ENCODE assay signal across 9 cellular contexts in the genomic region with DNA sequence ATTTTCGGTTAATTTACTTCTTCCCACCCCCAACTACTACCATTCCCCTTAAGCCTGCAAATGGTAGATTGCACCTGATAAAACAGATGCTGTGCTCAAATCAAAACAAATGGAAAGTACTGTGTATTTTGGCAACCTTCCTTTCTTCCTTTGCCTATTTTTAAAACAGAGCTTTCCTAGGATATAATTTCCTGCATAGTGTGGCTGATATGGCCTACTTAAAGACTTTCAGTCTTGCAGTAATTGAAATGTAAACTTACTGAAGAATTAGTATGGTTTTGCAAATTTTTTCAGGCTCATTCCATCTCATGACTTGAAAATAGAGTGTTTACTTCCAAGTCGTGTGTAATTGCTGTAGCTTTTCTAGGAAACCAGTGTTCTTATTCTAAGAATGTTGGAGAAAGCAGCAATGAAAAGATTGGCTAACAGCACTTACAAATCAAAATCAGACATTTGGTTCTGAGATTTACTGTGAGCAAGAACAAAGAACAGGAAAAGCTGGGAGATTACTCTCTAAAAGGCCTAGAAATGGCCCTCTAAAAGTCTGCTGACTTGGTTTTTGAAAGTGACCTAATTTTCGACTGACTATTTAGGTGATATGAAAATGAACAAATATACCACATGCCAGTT. TPM values are rescaled to one million over a fixed set of nuclear protein-coding genes. Genes with fewer than 3 reads are reported as not detected.
DNase-seq lines count a peak whose midpoint lies in the region; ATAC-seq, FAIRE-seq and TF ChIP-seq lines count a peak whose summit lies in the region.
"Had no signal": no experiment of that assay in that cellular context is flagged by ENCODE, and none has a peak within 500 bp of the region (broad histone marks: within the 10 kb centered on the region; RNA-seq: fewer than 3 reads in every experiment).

No MANE protein-coding gene starts in this region.

- no peaks in the 10 kb centered on the region for H3K23me2 ChIP-seq in H1 (ENCODE audit: low read depth, low read length)

- H3K79me1 ChIP-seq in H1 (ENCODE audit: low read depth, low read length): no peaks in the 10 kb centered on the region; the same call in 1 of the 2 replicates

- H4K5ac ChIP-seq in H1 (ENCODE audit: insufficient read length, low read depth, low read length): peak overlapping the region; percentile 68

- H3K4me3 ChIP-seq in H1 (ENCODE audit: extremely low read depth in 1 of 4, insufficient read depth in 2 of 4, low read depth in 3 of 4, low read length in 4 of 4) (0 out of 8 replicates have a peak overlapping the region, but pooled peaks of 1 of the 4 experiments have one; percentile 12), osteoblast (ENCODE audit: insufficient read depth, low read length) (no peak overlapping the region)
- H3K4me3 ChIP-seq: lung had no signal

- TF ChIP-seq CTCF in H1 (IDR thresholded peaks at IDR 0.05; ENCODE audit: control extremely low read depth in 1 of 3, insufficient read depth in 1 of 3, low read depth in 1 of 3, low read length in 3 of 3): no peak
- no peak for TF ChIP-seq CTCF in osteoblast (IDR thresholded peaks at IDR 0.05; ENCODE audit: extremely low read depth, low read depth, low read length)

- H3K9me3 ChIP-seq in H1 (ENCODE audit: insufficient read depth in 2 of 2, low read depth in 1 of 2, low read length in 1 of 2) (no peaks in the 10 kb centered on the region), osteoblast (ENCODE audit: low read depth, low read length) (no peaks in the 10 kb centered on the region)

- H4K91ac ChIP-seq in H1 (replicated peaks; ENCODE audit: insufficient read length, low read length): no peak overlapping the region

- no peak overlapping the region for H3K9ac ChIP-seq in H1 (replicated peaks in 1 of 4; ENCODE audit: extremely low read depth in 1 of 4, low read depth in 3 of 4, low read length in 3 of 4)

- H3K79me2 ChIP-seq in H1 (ENCODE audit: control insufficient read depth in 1 of 2, insufficient read depth in 2 of 2, low read length in 2 of 2): no peaks in the 10 kb centered on the region
- peaks cover 10% of the 10 kb centered on the region for H3K79me2 ChIP-seq in osteoblast (ENCODE audit: insufficient read depth, low read length)

- H4K8ac ChIP-seq in H1 (ENCODE audit: extremely low read depth, insufficient read depth, low read length): no peak overlapping the region

- H3K56ac ChIP-seq in H1 (replicated peaks; ENCODE audit: insufficient read length, low read depth, low read length): no peak overlapping the region

- no peak overlapping the region for H3K23ac ChIP-seq in H1 (ENCODE audit: insufficient read length)

- H3K4me2 ChIP-seq in H1 (ENCODE audit: insufficient read depth in 1 of 2, low read depth in 2 of 2, low read length in 2 of 2) (peak overlapping the region in 1 of 2 experiments; percentile 15; a peak in 2 of 4 replicates), osteoblast (ENCODE audit: insufficient read depth, low read length) (peak overlapping the region; percentile 52)

- ATAC-seq in GM19351 (IDR thresholded peaks at IDR 0.05; ENCODE audit: unreplicated experiment): peak; percentile 76

- H2BK15ac ChIP-seq in H1 (ENCODE audit: low read length): no peak overlapping the region

- H3K18ac ChIP-seq in H1 (ENCODE audit: extremely low read depth, low read length): no peak overlapping the region

- H4K20me1 ChIP-seq in H1 (replicated peaks in 1 of 2; ENCODE audit: control insufficient read depth in 1 of 2, insufficient read depth in 2 of 2, low read length in 2 of 2): no peaks in the 10 kb centered on the region
- H4K20me1 ChIP-seq in osteoblast (ENCODE audit: insufficient read depth, low read length): peaks cover 3% of the 10 kb centered on the region

- H3K27me3 ChIP-seq in H1 (replicated peaks in 1 of 4; ENCODE audit: control insufficient read depth in 3 of 4, extremely low read depth in 1 of 4, insufficient read depth in 3 of 4, low read length in 3 of 4): no peaks in the 10 kb centered on the region
- no peaks in the 10 kb centered on the region for H3K27me3 ChIP-seq in osteoblast (ENCODE audit: insufficient read depth, low read length)

- H3K27ac ChIP-seq in H1 (ENCODE audit: low read depth, low read length): no peak overlapping the region
- H3K27ac ChIP-seq in osteoblast (ENCODE audit: low read depth, low read length): peak overlapping the region; percentile 49

- H2AFZ ChIP-seq in H1 (ENCODE audit: low read length): no peak overlapping the region
- peak overlapping the region; percentile 8 for H2AFZ ChIP-seq in osteoblast (ENCODE audit: low read length)

- peaks cover 0 to 3% (median under 1%) of the 10 kb centered on the region in 4 experiments; a peak in 2 of 7 replicates for H3K4me1 ChIP-seq in H1 (replicated peaks in 1 of 4; ENCODE audit: control insufficient read depth in 3 of 4, insufficient read depth in 4 of 4, low read length in 3 of 4)
- H3K4me1 ChIP-seq in osteoblast (ENCODE audit: insufficient read depth, low read length): peaks cover 12% of the 10 kb centered on the region

- TF ChIP-seq RAD21 in H1 (IDR thresholded peaks at IDR 0.05 in 1 of 2, conservative IDR thresholded peaks at IDR 0.05 in 1 of 2; ENCODE audit: low read depth in 2 of 2, low read length in 2 of 2): no peak

- H2BK12ac ChIP-seq in H1 (ENCODE audit: low read depth, low read length): no peak overlapping the region

- TF ChIP-seq EP300 in H1 (IDR thresholded peaks at IDR 0.05; ENCODE audit: borderline replicate concordance in 1 of 2, low read depth in 2 of 2, low read length in 2 of 2): no peak

- H2BK5ac ChIP-seq in H1 (ENCODE audit: low read depth, low read length): no peak overlapping the region

- peaks cover 0 to 8% (median 0%) of the 10 kb centered on the region in 4 experiments; a peak in 2 of 8 replicates for H3K36me3 ChIP-seq in H1 (ENCODE audit: control insufficient read depth in 2 of 4, insufficient read depth in 4 of 4, low read length in 3 of 4)
- H3K36me3 ChIP-seq in osteoblast (ENCODE audit: insufficient read depth, low read length): no peaks in the 10 kb centered on the region

- H2AK5ac ChIP-seq in H1 (ENCODE audit: low read depth, low read length): no peak overlapping the region

- POLR2A ChIA-PET in H1 (lab: Charles Lee; ENCODE audit: partially characterized antibody): interaction anchor here (0.9 kb wide), 1 partner anchor 13 kb away, joined by 3 read pairs; no protein-coding TSS in a partner anchor

- FAIRE-seq in H1 (lab: Jason Lieb, UNC): peak; percentile 57

- 47% methylated on average over 3 of the region's 3 CpGs; no CpG with 5 or more reads in 1 of the 2 experiments for WGBS in H1 (ENCODE audit: extremely low coverage in 1 of 2, insufficient coverage in 1 of 2, insufficient read length in 1 of 2, insufficient replicate concordance in 2 of 2, low coverage in 1 of 2, low lambda C conversion rate in 2 of 2, missing lambda C conversion rate in 1 of 2), 2 experiments

- no peak overlapping the region for H3K4ac ChIP-seq in H1 (replicated peaks; ENCODE audit: insufficient read length, low read depth, low read length)

- no peak overlapping the region for H2BK20ac ChIP-seq in H1 (ENCODE audit: low read length)

- peak; percentile 12 for DNase-seq in NCI-H748 treated with DMSO at 0.1 percent for 48 hours (lab: John Stamatoyannopoulos, UW)
- DNase-seq in H1 (ENCODE audit: low read depth in 1 of 2, low spot score in 2 of 2): no peak
- no peak for DNase-seq in osteoblast (ENCODE audit: insufficient read length, low spot score, missing footprints)
- no peak for DNase-seq in activated CD8-positive, alpha-beta memory T cell treated with anti-CD3 and anti-CD28 coated beads, Interleukin-2, amount 50 U/mL, for 4 hours
- no peak for DNase-seq in stimulated activated CD4-positive, alpha-beta T cell treated with anti-CD3 and anti-CD28 coated beads, Interleukin-12 subunit alpha, Interleukin-12 subunit beta, amount 100 ng/mL, for 4 hours
- DNase-seq in stimulated activated naive CD4-positive, alpha-beta T cell treated with Interleukin-2 at 50 U/mL for 16 hours (lab: John Stamatoyannopoulos, UW): no peak
- DNase-seq in NK-92 treated with Interleukin-12 subunit alpha and Interleukin-12 subunit beta, amount 100 ng/mL, for 24 hours (lab: John Stamatoyannopoulos, UW): no peak

- no peak for TF ChIP-seq POLR2A in H1 (IDR thresholded peaks at IDR 0.05; ENCODE audit: control extremely low read depth in 1 of 2, low read depth in 2 of 2, low read length in 2 of 2)

- CTCF ChIA-PET in H1 (lab: Charles Lee; ENCODE audit: partially characterized antibody): interaction anchor here (1.3 to 1.8 kb wide), 3 partner anchors 10 to 147 kb away, joined by 4 to 5 read pairs (median 4); no protein-coding TSS in a partner anchor

- H2BK120ac ChIP-seq in H1 (replicated peaks; ENCODE audit: low read depth, low read length): no peak overlapping the region

- no peak overlapping the region for H3K14ac ChIP-seq in H1 (ENCODE audit: insufficient read length)

TF ChIP-seq in H1, 55 proteins besides CTCF, POLR2A, EP300 and RAD21 (continues in another document):
- TF ChIP-seq BRCA1 (IDR thresholded peaks at IDR 0.05; ENCODE audit: low read depth, low read length): no peak
- no peak for TF ChIP-seq CEBPB (IDR thresholded peaks at IDR 0.05; ENCODE audit: low read depth, low read length)
- TF ChIP-seq SIN3A (conservative IDR thresholded peaks at IDR 0.05 in 1 of 2, IDR thresholded peaks at IDR 0.05 in 1 of 2; ENCODE audit: low read depth in 1 of 2, low read length in 2 of 2): no peak
- no peak for TF ChIP-seq CHD1 (IDR thresholded peaks at IDR 0.05; ENCODE audit: low read depth, low read length)
- TF ChIP-seq GABPA (IDR thresholded peaks at IDR 0.05; ENCODE audit: borderline replicate concordance, insufficient read depth, low read length): no peak
- no peak for TF ChIP-seq SRF (IDR thresholded peaks at IDR 0.05; ENCODE audit: low read depth, low read length)
- TF ChIP-seq JUND (IDR thresholded peaks at IDR 0.05; ENCODE audit: low read length): no peak
- no peak for TF ChIP-seq CREB1 (IDR thresholded peaks at IDR 0.05)
- TF ChIP-seq, protein P1, sequence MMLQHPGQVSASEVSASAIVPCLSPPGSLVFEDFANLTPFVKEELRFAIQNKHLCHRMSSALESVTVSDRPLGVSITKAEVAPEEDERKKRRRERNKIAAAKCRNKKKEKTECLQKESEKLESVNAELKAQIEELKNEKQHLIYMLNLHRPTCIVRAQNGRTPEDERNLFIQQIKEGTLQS (IDR thresholded peaks at IDR 0.05; ENCODE audit: insufficient read depth, low read depth, low read length): no peak
- no peak for TF ChIP-seq JUN (IDR thresholded peaks at IDR 0.05; ENCODE audit: low read depth, low read length)

RNA-seq across cellular contexts. Expression of gene REEP3, which starts 52.0 kb away (rescaled TPM):
- total RNA-seq in H1 (2021; fragmentation: NEBNext Ultra II Directional; extraction: Animal tissue kit (Norgen Biotek cat#: 25700)): 31.5 and 32.6 TPM in 2 replicates
- polyA plus RNA-seq in H1 (2011; rRNA removed): 5.1 and 5.8 TPM in 2 replicates
- polyA plus RNA-seq in H1 (2011; cell fraction: cytosol; rRNA removed): 10.8 TPM
- polyA plus RNA-seq in H1 (2011; cell fraction: nucleus; rRNA removed): 3.6 TPM
- polyA plus RNA-seq in H1 (2012, experiment 1 of 2): 6.3 to 15.1 TPM (median 9.5 TPM) in 4 replicates
- polyA plus RNA-seq in H1 (2012, experiment 2 of 2): 3.4 TPM
- polyA plus RNA-seq in H1 (2013, experiment 1 of 2): 21.2 TPM
- polyA plus RNA-seq in H1 (2013, experiment 2 of 2): 26.0 TPM
- polyA minus RNA-seq in H1 (2011; rRNA and poly(A)+ RNA removed): 4.4 and 6.1 TPM in 2 replicates
- 8.2 TPM for polyA minus RNA-seq in H1 (2011; cell fraction: cytosol; rRNA and poly(A)+ RNA removed)
- polyA minus RNA-seq in H1 (2011; cell fraction: nucleus; rRNA and poly(A)+ RNA removed): 6.1 TPM
- total RNA-seq in osteoblast: 66.6 and 71.3 TPM in 2 replicates
